27 cellular contexts compared by ENCODE assay signal in the genomic region with DNA sequence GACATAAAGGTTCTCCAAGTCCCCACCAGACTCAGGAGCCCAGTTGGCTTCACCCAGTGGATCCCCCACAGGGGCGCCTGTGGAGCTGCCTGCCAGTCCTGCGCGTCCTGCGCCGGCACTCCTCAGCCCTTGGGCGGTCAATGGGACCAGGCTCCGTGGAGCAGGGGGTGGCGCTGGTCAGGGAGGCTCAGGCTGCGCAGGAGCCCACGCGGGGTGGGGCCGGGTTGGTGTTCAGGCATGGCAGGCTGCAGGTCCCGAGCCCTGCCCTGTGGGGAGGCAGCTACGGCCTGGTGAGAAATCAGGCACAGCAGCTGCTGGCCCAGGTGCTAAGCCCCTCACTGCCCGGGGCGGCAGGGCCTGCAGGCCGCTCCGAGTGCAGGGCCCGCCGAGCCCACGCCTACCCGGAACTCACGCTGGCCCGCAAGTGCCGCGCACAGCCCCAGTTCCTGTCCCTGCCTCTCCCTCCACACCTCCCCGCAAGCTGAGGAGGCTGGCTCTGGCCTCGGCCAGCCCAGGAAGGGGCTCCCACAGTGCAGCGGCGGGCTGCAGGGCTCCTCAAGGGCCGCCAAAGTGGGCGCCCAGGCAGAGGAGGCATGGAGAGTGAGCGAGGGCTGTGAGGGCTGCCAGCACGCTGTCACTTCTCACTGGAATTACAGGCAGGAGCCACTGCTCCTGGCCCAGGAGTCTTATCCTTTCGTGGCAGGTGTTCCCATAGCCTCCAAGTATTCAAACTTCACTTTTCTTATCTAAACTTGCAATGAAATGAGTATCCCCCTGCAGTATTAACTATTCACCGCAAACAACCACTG.
"Had no signal": no experiment of that assay in that cellular context is flagged by ENCODE, and none has a peak within 500 bp of the region (broad histone marks: within the 10 kb centered on the region; RNA-seq: fewer than 3 reads in every experiment).

No MANE protein-coding gene starts in this region.

- H3K4me3 Mint-ChIP-seq: activated CD8-positive, alpha-beta T cell treated with anti-CD3 and anti-CD28 coated beads, Interleukin-2, amount 10 ng/mL, durations not matched to agents 7 days and 5 days; activated naive CD4-positive, alpha-beta T cell treated with anti-CD3 and anti-CD28 coated beads, Interleukin-2, amount 50 U/mL, for 24 hours; T-helper 2 cell treated with Interferon-gamma antibody and Interleukin-4, amounts not matched to agents 5 μg/mL and 100 μg/mL, for 36 hours had no signal

- H3K36me3 ChIP-seq: breast epithelium, SJSA1 had no signal

- FAIRE-seq: RCC 7860 had no signal

- DNase-seq: activated CD4-positive, alpha-beta T cell treated with anti-CD3 and anti-CD28 coated beads for 48 hours; activated CD4-positive, alpha-beta T cell treated with anti-CD3 and anti-CD28 coated beads, Interleukin-2, amount 50 U/mL, for 4 hours; activated CD8-positive, alpha-beta memory T cell treated with anti-CD3 and anti-CD28 coated beads, Interleukin-2, amount 50 U/mL, for 48 hours; activated CD8-positive, alpha-beta T cell treated with anti-CD3 and anti-CD28 coated beads, Interleukin-2, amount 10 ng/mL, durations not matched to agents 7 days and 5 days; activated effector memory CD4-positive, alpha-beta T cell treated with Interleukin-2 at 50 U/mL for 16 hours; activated naive CD4-positive, alpha-beta T cell; activated T-cell treated with anti-CD3 and anti-CD28 coated beads, Interleukin-2, amount 50 U/mL, for 1 hour; aorta; caudate nucleus; Karpas-422; NCI-H1048; NCI-H1694; NCI-H2029; NCI-H2107; NCI-H2171 treated with DMSO at 0.1 percent for 48 hours; NCI-H226; NCI-H526; NCI-H774; SHP77; SW 1271 had no signal

- H3K4me3 ChIP-seq: breast epithelium, SJSA1 had no signal

- H3K9me3 ChIP-seq: SJSA1 had no signal

- H3K27me3 Mint-ChIP-seq: activated naive CD4-positive, alpha-beta T cell treated with anti-CD3 and anti-CD28 coated beads, Interleukin-2, amount 50 U/mL, for 24 hours had no signal

- H3K9me3 Mint-ChIP-seq: activated naive CD4-positive, alpha-beta T cell treated with anti-CD3 and anti-CD28 coated beads, Interleukin-2, amount 50 U/mL, for 24 hours had no signal

- ATAC-seq: activated CD4-positive, CD25-positive, alpha-beta regulatory T cell treated with anti-CD3 and anti-CD28 coated beads, Interleukin-2, amount 50 U/mL, for 24 hours; activated CD8-positive, alpha-beta T cell treated with anti-CD3 and anti-CD28 coated beads, Interleukin-2, amount 10 ng/mL, durations not matched to agents 7 days and 5 days; SK-N-SH treated with all-trans-retinoic acid at 6 μM for 48 hours had no signal

- H3K27me3 ChIP-seq: breast epithelium, SJSA1 had no signal

- H3K27ac ChIP-seq: breast epithelium, SJSA1 had no signal

- H3K27ac Mint-ChIP-seq: activated CD8-positive, alpha-beta T cell treated with anti-CD3 and anti-CD28 coated beads, Interleukin-2, amount 10 ng/mL, durations not matched to agents 7 days and 5 days; activated naive CD4-positive, alpha-beta T cell treated with anti-CD3 and anti-CD28 coated beads, Interleukin-2, amount 50 U/mL, for 24 hours; T-helper 2 cell treated with Interferon-gamma antibody and Interleukin-4, amounts not matched to agents 5 μg/mL and 100 μg/mL, for 36 hours had no signal

- H3K4me1 ChIP-seq: breast epithelium, SJSA1 had no signal
